In the genomic region with DNA sequence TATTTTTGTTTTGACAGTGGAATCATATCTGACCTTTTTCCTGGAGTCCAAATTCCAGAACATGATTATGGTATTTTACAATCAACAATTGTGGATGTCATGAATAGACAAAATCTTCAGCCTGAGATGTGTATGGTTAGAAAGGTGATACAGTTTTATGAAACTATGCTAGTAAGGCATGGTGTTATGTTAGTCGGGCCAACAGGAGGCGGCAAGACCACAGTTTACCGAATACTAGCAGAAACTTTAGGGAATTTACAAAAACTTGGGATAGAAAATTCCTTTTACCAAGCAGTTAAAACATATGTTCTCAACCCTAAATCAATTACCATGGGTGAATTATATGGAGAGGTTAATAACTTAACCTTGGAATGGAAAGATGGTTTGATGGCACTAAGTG, we compare ENCODE assay signal across 22 cellular contexts.
DNase-seq lines count a peak whose midpoint lies in the region; ATAC-seq and TF ChIP-seq lines count a peak whose summit lies in the region.
"Had no signal": no experiment of that assay in that cellular context is flagged by ENCODE, and none has a peak within 500 bp of the region (broad histone marks: within the 10 kb centered on the region; RNA-seq: fewer than 3 reads in every experiment).

No MANE protein-coding gene starts in this region.

- CTCF ChIA-PET in AG04450 (lab: Charles Lee) (interaction anchor here (1.0 kb wide), 2 partner anchors 127 to 204 kb away, joined by 3 to 4 read pairs; no protein-coding TSS in a partner anchor), PC-3 (lab: Charles Lee) (no interaction called here)
- CTCF ChIA-PET in CD4-positive, alpha-beta memory T cell (lab: Charles Lee; ENCODE audit: partially characterized antibody), result interaction anchor here (1.2 kb wide), 1 partner anchor 206 kb away, joined by 3 read pairs; no protein-coding TSS in a partner anchor

- peaks cover 48 to 77% (median 63%) of the 10 kb centered on the region in 4 donors for H3K4me1 Mint-ChIP-seq in CD4-positive, alpha-beta memory T cell
- H3K4me1 Mint-ChIP-seq in type B pancreatic cell (ENCODE audit: unreplicated experiment), result no peaks in the 10 kb centered on the region
- peaks cover 28 to 52% of the 10 kb centered on the region in 2 donors for H3K4me1 Mint-ChIP-seq in effector memory CD8-positive, alpha-beta T cell (ENCODE audit: low read depth in 2 of 2)
- H3K4me1 Mint-ChIP-seq: mesothelial cell of epicardium had no signal

- H3K79me2 ChIP-seq in PC-3 (ENCODE audit: low read length), result no peaks in the 10 kb centered on the region
- H3K79me2 ChIP-seq in hepatocyte, result no peaks in the 10 kb centered on the region

- H3K9me2 ChIP-seq in PC-3 (replicated peaks; ENCODE audit: low read length) (no peaks in the 10 kb centered on the region), hepatocyte (replicated peaks; ENCODE audit: insufficient read depth) (no peaks in the 10 kb centered on the region)

- WGBS in hepatocyte (ENCODE audit: low lambda C conversion rate, missing lambda C conversion rate), result 91% methylated on average over 3 of the region's 3 CpGs

- ATAC-seq in PC-3 (no peak), HG03439 (IDR thresholded peaks at IDR 0.05; ENCODE audit: unreplicated experiment) (no peak)
- no peak for ATAC-seq in effector memory CD8-positive, alpha-beta T cell (replicated peaks)
- ATAC-seq: activated CD4-positive, alpha-beta T cell treated with anti-CD3 and anti-CD28 coated beads for 36 hours; Panc1 had no signal

- peak overlapping the region in 4 of 7 donors; percentile 2 to 63 (median 15) for H3K27ac Mint-ChIP-seq in CD4-positive, alpha-beta memory T cell
- H3K27ac Mint-ChIP-seq in type B pancreatic cell, result no peak overlapping the region
- no peak overlapping the region for H3K27ac Mint-ChIP-seq in effector memory CD8-positive, alpha-beta T cell
- H3K27ac Mint-ChIP-seq: activated CD4-positive, alpha-beta T cell treated with anti-CD3 and anti-CD28 coated beads for 36 hours; activated T-helper 1 cell treated with anti-CD3 and anti-CD28 coated beads, Interleukin-12 subunit alpha, Interleukin-12 subunit beta, Interleukin-2, Interleukin-4 antibody, amounts not matched to agents 30 ng/mL and 10 ng/mL and 1 ng/mL, durations not matched to agents 14 hours and 24 hours and 36 hours; mesothelial cell of epicardium; T-helper 1 cell treated with Interleukin-12 subunit alpha and Interleukin-12 subunit beta and Interleukin-4 antibody, amounts not matched to agents 30 μg/mL and 1 μg/mL, for 36 hours had no signal

- DNase-seq in AG04450 (ENCODE audit: low read depth, low spot score) (no peak), PC-3 (no peak), fibroblast of the aortic adventitia (ENCODE audit: low read depth) (no peak), type B pancreatic cell (ENCODE audit: extremely low spot score, unreplicated experiment) (no peak), hepatocyte (ENCODE audit: low spot score) (no peak)
- DNase-seq in CD4-positive, alpha-beta memory T cell, result no peak
- DNase-seq in effector memory CD8-positive, alpha-beta T cell, result no peak
- DNase-seq: activated CD4-positive, alpha-beta T cell treated with anti-CD3 and anti-CD28 coated beads for 36 hours; adrenal gland; colonic mucosa; DMS53; head of caudate nucleus; MG63; NCI-H1417; SIG-M5; stimulated activated CD8-positive, alpha-beta memory T cell treated with anti-CD3 and anti-CD28 coated beads, Interleukin-4, amount 100 ng/mL, for 48 hours; upper lobe of left lung had no signal

- peaks cover 0 to 10% (median 3%) of the 10 kb centered on the region in 8 donors for H3K9me3 Mint-ChIP-seq in CD4-positive, alpha-beta memory T cell
- H3K9me3 Mint-ChIP-seq in type B pancreatic cell, result no peaks in the 10 kb centered on the region
- H3K9me3 Mint-ChIP-seq in effector memory CD8-positive, alpha-beta T cell, result no peaks in the 10 kb centered on the region
- H3K9me3 Mint-ChIP-seq: mesothelial cell of epicardium had no signal

- no peak overlapping the region for H3K9ac ChIP-seq in PC-3 (ENCODE audit: low read length)

- H2AFZ ChIP-seq in PC-3 (ENCODE audit: low read length) (no peak overlapping the region), hepatocyte (no peak overlapping the region)

- POLR2A ChIA-PET in AG04450 (lab: Yijun Ruan, JAX) (no interaction called here), PC-3 (lab: Charles Lee; ENCODE audit: unreplicated experiment) (no interaction called here)
- POLR2A ChIA-PET in CD4-positive, alpha-beta memory T cell (lab: Charles Lee; ENCODE audit: partially characterized antibody), result no interaction called here

- no peak overlapping the region for H3K4me2 ChIP-seq in PC-3 (ENCODE audit: low read length)
- no peak overlapping the region for H3K4me2 ChIP-seq in hepatocyte

- H3K4me1 ChIP-seq in CD4-positive, alpha-beta memory T cell (ENCODE audit: insufficient read depth, low read length), result peaks cover 66% of the 10 kb centered on the region
- no peaks in the 10 kb centered on the region for H3K4me1 ChIP-seq in PC-3 (ENCODE audit: insufficient read depth, low read length)
- no peaks in the 10 kb centered on the region for H3K4me1 ChIP-seq in hepatocyte (ENCODE audit: insufficient read depth)
- H3K4me1 ChIP-seq: adrenal gland, colonic mucosa, upper lobe of left lung had no signal

- peaks cover 2% of the 10 kb centered on the region for H3K27me3 ChIP-seq in AG04450 (ENCODE audit: control insufficient read depth, insufficient read depth, low read length)
- H3K27me3 ChIP-seq in CD4-positive, alpha-beta memory T cell (ENCODE audit: insufficient read depth, low read length), result no peaks in the 10 kb centered on the region
- peaks cover 67% of the 10 kb centered on the region for H3K27me3 ChIP-seq in PC-3 (ENCODE audit: low read length)
- no peaks in the 10 kb centered on the region for H3K27me3 ChIP-seq in hepatocyte
- H3K27me3 ChIP-seq: adrenal gland, colonic mucosa, MG63, upper lobe of left lung had no signal

- H3K27me3 Mint-ChIP-seq in CD4-positive, alpha-beta memory T cell, result no peaks in the 10 kb centered on the region
- peaks cover 7% of the 10 kb centered on the region for H3K27me3 Mint-ChIP-seq in type B pancreatic cell
- peaks cover 0 to 4% of the 10 kb centered on the region in 2 donors for H3K27me3 Mint-ChIP-seq in effector memory CD8-positive, alpha-beta T cell
- H3K27me3 Mint-ChIP-seq: activated CD4-positive, alpha-beta T cell treated with anti-CD3 and anti-CD28 coated beads for 36 hours had no signal

- TF ChIP-seq CTCF in AG04450 (IDR thresholded peaks at IDR 0.05; ENCODE audit: low read depth, low read length), result peak; percentile 30; the same call in 1 of the 2 replicates
- peak; percentile 54 for TF ChIP-seq CTCF in PC-3 (conservative IDR thresholded peaks at IDR 0.05; ENCODE audit: low read depth, low read length)
- peak; percentile 8 for TF ChIP-seq CTCF in fibroblast of the aortic adventitia (IDR thresholded peaks at IDR 0.05; ENCODE audit: insufficient read depth, low read length)
- TF ChIP-seq CTCF in type B pancreatic cell (conservative IDR thresholded peaks at IDR 0.05), result no peak
- no peak for TF ChIP-seq CTCF in hepatocyte (IDR thresholded peaks at IDR 0.05; ENCODE audit: poor library complexity)

- no peaks in the 10 kb centered on the region for H3K36me3 ChIP-seq in CD4-positive, alpha-beta memory T cell (ENCODE audit: insufficient read depth, low read length)
- no peaks in the 10 kb centered on the region for H3K36me3 ChIP-seq in PC-3 (ENCODE audit: low read depth, low read length)
- no peaks in the 10 kb centered on the region for H3K36me3 ChIP-seq in hepatocyte (replicated peaks; ENCODE audit: insufficient read depth, low read depth)
- H3K36me3 ChIP-seq: adrenal gland, colonic mucosa, MG63, upper lobe of left lung had no signal

- H3K9me3 ChIP-seq in AG04450 (ENCODE audit: control insufficient read depth, insufficient read depth, low read length), result no peaks in the 10 kb centered on the region
- H3K9me3 ChIP-seq in CD4-positive, alpha-beta memory T cell (ENCODE audit: control insufficient read depth in 1 of 2, low read length in 2 of 2), result no peaks in the 10 kb centered on the region
- no peaks in the 10 kb centered on the region for H3K9me3 ChIP-seq in PC-3 (ENCODE audit: low read length)
- no peaks in the 10 kb centered on the region for H3K9me3 ChIP-seq in hepatocyte (ENCODE audit: low read depth)
- H3K9me3 ChIP-seq: adrenal gland, colonic mucosa, MG63, upper lobe of left lung had no signal

- H3F3A ChIP-seq in PC-3 (ENCODE audit: low read length, unreplicated experiment), result no peaks in the 10 kb centered on the region

- H3K36me3 Mint-ChIP-seq in CD4-positive, alpha-beta memory T cell, result peaks cover 2% of the 10 kb centered on the region in 2 donors
- H3K36me3 Mint-ChIP-seq in type B pancreatic cell, result no peaks in the 10 kb centered on the region
- H3K36me3 Mint-ChIP-seq in effector memory CD8-positive, alpha-beta T cell (ENCODE audit: insufficient read depth), result no peaks in the 10 kb centered on the region
- H3K36me3 Mint-ChIP-seq: mesothelial cell of epicardium had no signal

- H4K20me1 ChIP-seq in PC-3 (ENCODE audit: low read length), result no peaks in the 10 kb centered on the region
- no peaks in the 10 kb centered on the region for H4K20me1 ChIP-seq in hepatocyte (ENCODE audit: insufficient read depth, poor library complexity, severe bottlenecking)

- H3K4me3 ChIP-seq in AG04450 (ENCODE audit: low read depth, low read length) (no peak overlapping the region), PC-3 (ENCODE audit: low read length) (no peak overlapping the region), fibroblast of the aortic adventitia (ENCODE audit: low read depth, low read length) (no peak overlapping the region), hepatocyte (no peak overlapping the region)
- H3K4me3 ChIP-seq in CD4-positive, alpha-beta memory T cell (ENCODE audit: low read length in 2 of 2), result no peak overlapping the region
- H3K4me3 ChIP-seq: adrenal gland, colonic mucosa, MG63, upper lobe of left lung had no signal

- BruUV-seq in PC-3 (replicated peaks; lab: Mats Ljungman, UMichigan), result no TSS peak

- intact Hi-C loops in CD4-positive, alpha-beta memory T cell (cut with micrococcal nuclease), result loop anchor here (5.0 kb wide), 1 partner anchor 44 kb away; no protein-coding TSS in a partner anchor
- intact Hi-C loops in PC-3 (cut with micrococcal nuclease), result loop anchor here (1.0 kb wide), 1 partner anchor 228 kb away; a partner anchor contains a TSS

- no peak overlapping the region for H3K27ac ChIP-seq in AG04450 (ENCODE audit: low read depth, low read length)
- no peak overlapping the region for H3K27ac ChIP-seq in CD4-positive, alpha-beta memory T cell (ENCODE audit: low read depth, low read length)
- H3K27ac ChIP-seq in PC-3 (ENCODE audit: low read length), result no peak overlapping the region
- no peak overlapping the region for H3K27ac ChIP-seq in hepatocyte
- H3K27ac ChIP-seq: adrenal gland, colonic mucosa, upper lobe of left lung had no signal

- peak overlapping the region in 1 of 8 donors; percentile 36 for H3K4me3 Mint-ChIP-seq in CD4-positive, alpha-beta memory T cell
- no peak overlapping the region for H3K4me3 Mint-ChIP-seq in type B pancreatic cell
- peak overlapping the region in 1 of 2 donors; percentile 1 for H3K4me3 Mint-ChIP-seq in effector memory CD8-positive, alpha-beta T cell
- H3K4me3 Mint-ChIP-seq: activated CD4-positive, alpha-beta T cell treated with anti-CD3 and anti-CD28 coated beads for 36 hours; mesothelial cell of epicardium had no signal

Comparison
In these comparisons a context has a peak if more than half of its experiments do, and no peak if none do; other contexts are left out.
1. CTCF ChIP-seq: peak in AG04450 (single experiment), PC-3 (single experiment) and fibroblast of the aortic adventitia (single experiment); none in type B pancreatic cell (single experiment) and hepatocyte (single experiment).
2. H3K27ac Mint-ChIP-seq: peak in CD4-positive, alpha-beta memory T cell (4 of 7); none in type B pancreatic cell (single experiment) and effector memory CD8-positive, alpha-beta T cell (0 of 2).